ENCODE assay signal across 9 cellular contexts in the genomic region with DNA sequence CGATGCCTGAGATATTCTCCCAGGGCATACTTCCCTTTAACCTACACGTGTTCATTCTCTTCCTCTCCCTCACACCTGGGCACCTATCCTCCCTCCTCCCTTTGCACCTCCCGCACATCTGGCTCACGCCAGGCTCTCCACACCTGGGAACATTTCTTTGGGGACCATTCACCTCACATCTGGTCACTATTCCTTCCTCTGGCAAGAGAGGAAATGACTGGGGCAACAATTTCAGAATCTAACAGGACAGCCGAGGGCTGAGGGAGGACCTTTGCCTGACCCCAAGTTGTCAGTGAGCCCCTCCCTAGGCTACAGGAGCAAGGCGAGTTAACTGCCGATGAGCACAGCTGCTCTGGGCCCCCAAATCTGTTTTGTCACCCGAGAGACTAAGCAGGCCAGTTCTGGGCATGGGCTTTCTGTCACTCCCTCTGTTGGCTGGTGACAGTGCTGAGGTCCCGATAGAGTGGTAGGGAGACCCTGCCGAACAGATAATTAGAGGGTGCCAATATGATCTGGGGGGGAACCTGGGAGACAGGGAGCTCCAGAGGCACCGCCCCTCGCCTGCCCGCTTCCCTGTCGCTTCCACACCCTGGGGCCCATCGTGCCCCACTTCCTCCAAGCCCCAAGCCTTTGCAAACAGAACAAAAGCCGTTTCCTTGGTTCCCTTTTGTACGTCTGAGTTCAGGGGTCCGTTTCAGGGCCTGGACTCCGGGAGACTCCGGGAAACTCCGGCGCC. TPM values are rescaled to one million over a fixed set of nuclear protein-coding genes. Genes with fewer than 3 reads are reported as not detected.
A peak's percentile ranks its signal among the peaks of the same experiment; 100 is the strongest.
DNase-seq lines count a peak whose midpoint lies in the region; ATAC-seq and TF ChIP-seq lines count a peak whose summit lies in the region.
"Had no signal": no experiment of that assay in that cellular context is flagged by ENCODE, and none has a peak within 500 bp of the region (broad histone marks: within the 10 kb centered on the region; RNA-seq: fewer than 3 reads in every experiment).

No MANE protein-coding gene starts in this region.

- H3K9me3 Mint-ChIP-seq in CD4-positive, CD25-positive, alpha-beta regulatory T cell = peaks cover 0 to 1% (median 0%) of the 10 kb centered on the region in 7 donors
- no peaks in the 10 kb centered on the region for H3K9me3 Mint-ChIP-seq in central memory CD8-positive, alpha-beta T cell
- peaks cover under 1% of the 10 kb centered on the region for H3K9me3 Mint-ChIP-seq in neural progenitor cell

- ATAC-seq in CD4-positive, CD25-positive, alpha-beta regulatory T cell (ENCODE audit: low read depth in 2 of 2) = no peak
- peak; percentile 7 for ATAC-seq in HG02642 (IDR thresholded peaks at IDR 0.05; ENCODE audit: poor library complexity, unreplicated experiment)
- ATAC-seq in central memory CD8-positive, alpha-beta T cell (replicated peaks; ENCODE audit: extremely low read depth, poor library complexity, severe bottlenecking) = no peak
- ATAC-seq in GM19463 (IDR thresholded peaks at IDR 0.05; ENCODE audit: unreplicated experiment) = no peak
- ATAC-seq in HG03378 (IDR thresholded peaks at IDR 0.05; ENCODE audit: unreplicated experiment) = no peak
- ATAC-seq in GM18858 (IDR thresholded peaks at IDR 0.05; ENCODE audit: unreplicated experiment) = no peak

- H3K9me3 ChIP-seq in CD4-positive, CD25-positive, alpha-beta regulatory T cell (ENCODE audit: control insufficient read depth in 2 of 2, low read length in 2 of 2) = no peaks in the 10 kb centered on the region
- H3K9me3 ChIP-seq in neural progenitor cell (ENCODE audit: low read depth) = no peaks in the 10 kb centered on the region

- peaks cover 2% of the 10 kb centered on the region for H3K27me3 ChIP-seq in CD4-positive, CD25-positive, alpha-beta regulatory T cell (ENCODE audit: control insufficient read depth, insufficient read depth, low read length)
- H3K27me3 ChIP-seq in neural progenitor cell = peaks cover 18% of the 10 kb centered on the region

- peak overlapping the region; percentile 70 for H3K4me2 ChIP-seq in neural progenitor cell

- no peaks in the 10 kb centered on the region for H3F3A ChIP-seq in neural progenitor cell (ENCODE audit: low read depth)

- no peaks in the 10 kb centered on the region for H3K79me2 ChIP-seq in neural progenitor cell (ENCODE audit: low read depth)

- H3K9ac ChIP-seq in neural progenitor cell = no peak overlapping the region

- no peaks in the 10 kb centered on the region for H4K20me1 ChIP-seq in neural progenitor cell (ENCODE audit: low read depth)

- no peak for TF ChIP-seq CTCF in neural progenitor cell (IDR thresholded peaks at IDR 0.05)

- no peaks in the 10 kb centered on the region for H3K36me3 Mint-ChIP-seq in CD4-positive, CD25-positive, alpha-beta regulatory T cell
- peaks cover 5% of the 10 kb centered on the region for H3K36me3 Mint-ChIP-seq in central memory CD8-positive, alpha-beta T cell (ENCODE audit: insufficient read depth)
- no peaks in the 10 kb centered on the region for H3K36me3 Mint-ChIP-seq in neural progenitor cell

- H3K27ac ChIP-seq in CD4-positive, CD25-positive, alpha-beta regulatory T cell (ENCODE audit: insufficient read depth, low read length, poor library complexity, severe bottlenecking) = no peak overlapping the region
- H3K27ac ChIP-seq in neural progenitor cell = no peak overlapping the region
- H3K27ac ChIP-seq: C4-2B had no signal

- H3K4me1 Mint-ChIP-seq in CD4-positive, CD25-positive, alpha-beta regulatory T cell = peaks cover 2 to 9% (median 7%) of the 10 kb centered on the region in 4 donors
- peaks cover 9% of the 10 kb centered on the region for H3K4me1 Mint-ChIP-seq in central memory CD8-positive, alpha-beta T cell
- H3K4me1 Mint-ChIP-seq in neural progenitor cell = peaks cover 25% of the 10 kb centered on the region

- H3K4me1 ChIP-seq in CD4-positive, CD25-positive, alpha-beta regulatory T cell (ENCODE audit: control insufficient read depth, insufficient read depth, low read length, poor library complexity, severe bottlenecking) = peaks cover 7% of the 10 kb centered on the region
- peaks cover 4% of the 10 kb centered on the region for H3K4me1 ChIP-seq in neural progenitor cell

- peak overlapping the region in 2 of 4 donors; percentile 20 to 66 for H3K4me3 Mint-ChIP-seq in CD4-positive, CD25-positive, alpha-beta regulatory T cell
- H3K4me3 Mint-ChIP-seq in central memory CD8-positive, alpha-beta T cell = peak overlapping the region; percentile 12
- no peak overlapping the region for H3K4me3 Mint-ChIP-seq in neural progenitor cell

- no peak overlapping the region for H3K4me3 ChIP-seq in CD4-positive, CD25-positive, alpha-beta regulatory T cell (ENCODE audit: low read depth, low read length)
- no peak overlapping the region for H3K4me3 ChIP-seq in neural progenitor cell

- H3K36me3 ChIP-seq in CD4-positive, CD25-positive, alpha-beta regulatory T cell (ENCODE audit: control insufficient read depth, insufficient read depth, low read length) = no peaks in the 10 kb centered on the region
- H3K36me3 ChIP-seq in neural progenitor cell = no peaks in the 10 kb centered on the region

- DNase-seq in CD4-positive, CD25-positive, alpha-beta regulatory T cell = no peak
- DNase-seq in central memory CD8-positive, alpha-beta T cell (ENCODE audit: low spot score in 2 of 2) = no peak
- DNase-seq in neural progenitor cell (ENCODE audit: low spot score) (no peak), occipital lobe (lab: John Stamatoyannopoulos, UW) (no peak)

- H3K27ac Mint-ChIP-seq in CD4-positive, CD25-positive, alpha-beta regulatory T cell = peak overlapping the region in 2 of 3 donors; percentile 31 to 65
- H3K27ac Mint-ChIP-seq in central memory CD8-positive, alpha-beta T cell (ENCODE audit: low read depth) = no peak overlapping the region
- peak overlapping the region; percentile 77 for H3K27ac Mint-ChIP-seq in neural progenitor cell

- H2AFZ ChIP-seq in neural progenitor cell (replicated peaks) = peak overlapping the region; percentile 72

- H3K27me3 Mint-ChIP-seq in CD4-positive, CD25-positive, alpha-beta regulatory T cell = peaks cover 23% of the 10 kb centered on the region
- peaks cover 54% of the 10 kb centered on the region for H3K27me3 Mint-ChIP-seq in central memory CD8-positive, alpha-beta T cell
- H3K27me3 Mint-ChIP-seq in neural progenitor cell (ENCODE audit: insufficient read depth, low read depth) = no peaks in the 10 kb centered on the region

RNA-seq across cellular contexts. Expression of a gene that starts 45.6 kb away (rescaled TPM):
- 331 TPM for total RNA-seq in CD4-positive, CD25-positive, alpha-beta regulatory T cell
- 100 to 1,000 TPM; 393 to 507 (median 480) TPM for polyA plus RNA-seq in CD4-positive, CD25-positive, alpha-beta regulatory T cell
- 257 and 355 TPM in 2 replicates for total RNA-seq in neural progenitor cell (ENCODE audit: low replicate concordance)
- total RNA-seq in occipital lobe = 187 TPM

RNA-seq across cellular contexts. Expression of a gene that starts 48.3 kb away (rescaled TPM):
- 0.27 TPM for total RNA-seq in CD4-positive, CD25-positive, alpha-beta regulatory T cell
- polyA plus RNA-seq in CD4-positive, CD25-positive, alpha-beta regulatory T cell = under 1 TPM in 2 of 4 donors, not detected in 2; 0.02 to 0.28 TPM
- 28.7 and 41.3 TPM in 2 replicates for total RNA-seq in neural progenitor cell (ENCODE audit: low replicate concordance)
- total RNA-seq in occipital lobe = 88.3 TPM

Comparison
In these comparisons a context has a peak if more than half of its experiments do, and no peak if none do; other contexts are left out.
1. RNA of a gene that starts 48.3 kb away (total RNA-seq): 88.3 TPM in occipital lobe (single experiment) and 28.7 to 41.3 TPM in neural progenitor cell; 0.27 TPM in CD4-positive, CD25-positive, alpha-beta regulatory T cell (single experiment); every median in the first group is over 10 times any median in the second.